Comparison of ENCODE assay signal across 2 cellular contexts in the genomic region with DNA sequence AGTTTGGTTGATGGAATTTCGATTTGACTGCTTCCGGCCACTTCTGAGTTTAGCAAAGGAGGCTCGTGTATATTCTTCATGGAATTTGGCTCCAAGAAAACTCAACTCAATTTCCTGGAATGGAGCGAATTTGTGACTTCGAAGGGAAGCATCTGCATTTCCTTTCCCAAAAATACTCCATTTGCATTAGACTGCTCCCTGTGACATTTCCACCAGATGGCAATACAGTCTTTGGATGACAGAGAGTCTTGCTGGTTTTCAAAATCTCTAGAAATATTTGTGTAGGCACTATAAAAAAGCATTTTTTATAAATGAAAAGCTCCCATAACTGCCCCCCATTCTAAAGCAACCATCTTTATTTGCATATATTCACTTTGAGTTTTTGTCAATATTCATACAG.
TF ChIP-seq lines count a peak whose summit lies in the region.

No MANE protein-coding gene starts in this region.

TF ChIP-seq in K562, 482 proteins besides CTCF, POLR2A, EP300 and RAD21:
- no peak for TF ChIP-seq PCBP1 (IDR thresholded peaks at IDR 0.05; ENCODE audit: low read depth, low read length, poor library complexity, severe bottlenecking)
- TF ChIP-seq HDAC1 (IDR thresholded peaks at IDR 0.05) = no peak
- TF ChIP-seq, protein P1, sequence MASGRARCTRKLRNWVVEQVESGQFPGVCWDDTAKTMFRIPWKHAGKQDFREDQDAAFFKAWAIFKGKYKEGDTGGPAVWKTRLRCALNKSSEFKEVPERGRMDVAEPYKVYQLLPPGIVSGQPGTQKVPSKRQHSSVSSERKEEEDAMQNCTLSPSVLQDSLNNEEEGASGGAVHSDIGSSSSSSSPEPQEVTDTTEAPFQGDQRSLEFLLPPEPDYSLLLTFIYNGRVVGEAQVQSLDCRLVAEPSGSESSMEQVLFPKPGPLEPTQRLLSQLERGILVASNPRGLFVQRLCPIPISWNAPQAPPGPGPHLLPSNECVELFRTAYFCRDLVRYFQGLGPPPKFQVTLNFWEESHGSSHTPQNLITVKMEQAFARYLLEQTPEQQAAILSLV (tag; IDR thresholded peaks at IDR 0.05) = no peak
- TF ChIP-seq BCL6 (CRISPR knock-in tag; IDR thresholded peaks at IDR 0.05) = no peak
- TF ChIP-seq RBBP5 (IDR thresholded peaks at IDR 0.05; ENCODE audit: borderline replicate concordance, insufficient read depth, low read length, poor library complexity, severe bottlenecking) = no peak

TF ChIP-seq in HEK293T, 16 proteins besides CTCF, POLR2A, EP300 and RAD21:
- no peak for TF ChIP-seq ELF4 (IDR thresholded peaks at IDR 0.05)
- TF ChIP-seq HDGF (IDR thresholded peaks at IDR 0.05; ENCODE audit: borderline replicate concordance) = no peak
- no peak for TF ChIP-seq L3MBTL2 (conservative IDR thresholded peaks at IDR 0.05)
- TF ChIP-seq SP1 (IDR thresholded peaks at IDR 0.05) = no peak
- no peak for TF ChIP-seq NFRKB (IDR thresholded peaks at IDR 0.05)
- TF ChIP-seq, protein P2, sequence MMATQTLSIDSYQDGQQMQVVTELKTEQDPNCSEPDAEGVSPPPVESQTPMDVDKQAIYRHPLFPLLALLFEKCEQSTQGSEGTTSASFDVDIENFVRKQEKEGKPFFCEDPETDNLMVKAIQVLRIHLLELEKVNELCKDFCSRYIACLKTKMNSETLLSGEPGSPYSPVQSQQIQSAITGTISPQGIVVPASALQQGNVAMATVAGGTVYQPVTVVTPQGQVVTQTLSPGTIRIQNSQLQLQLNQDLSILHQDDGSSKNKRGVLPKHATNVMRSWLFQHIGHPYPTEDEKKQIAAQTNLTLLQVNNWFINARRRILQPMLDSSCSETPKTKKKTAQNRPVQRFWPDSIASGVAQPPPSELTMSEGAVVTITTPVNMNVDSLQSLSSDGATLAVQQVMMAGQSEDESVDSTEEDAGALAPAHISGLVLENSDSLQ (IDR thresholded peaks at IDR 0.05) = no peak
- no peak for TF ChIP-seq FOXM1 (IDR thresholded peaks at IDR 0.05; ENCODE audit: borderline replicate concordance)
- TF ChIP-seq FOXA1 (IDR thresholded peaks at IDR 0.05) = no peak
- no peak for TF ChIP-seq ZNF384 (IDR thresholded peaks at IDR 0.05)
- no peak for TF ChIP-seq TARDBP (IDR thresholded peaks at IDR 0.05)
- no peak for TF ChIP-seq FOXK2 (IDR thresholded peaks at IDR 0.05)
- no peak for TF ChIP-seq CTBP1 (IDR thresholded peaks at IDR 0.05; ENCODE audit: borderline replicate concordance)
- TF ChIP-seq ARNT (IDR thresholded peaks at IDR 0.05) = no peak
- no peak for TF ChIP-seq SUZ12 (IDR thresholded peaks at IDR 0.05)
- TF ChIP-seq BHLHE40 (IDR thresholded peaks at IDR 0.05; ENCODE audit: borderline replicate concordance) = no peak
- no peak for TF ChIP-seq LEF1 (IDR thresholded peaks at IDR 0.05; ENCODE audit: borderline replicate concordance)
